In the genomic region with DNA sequence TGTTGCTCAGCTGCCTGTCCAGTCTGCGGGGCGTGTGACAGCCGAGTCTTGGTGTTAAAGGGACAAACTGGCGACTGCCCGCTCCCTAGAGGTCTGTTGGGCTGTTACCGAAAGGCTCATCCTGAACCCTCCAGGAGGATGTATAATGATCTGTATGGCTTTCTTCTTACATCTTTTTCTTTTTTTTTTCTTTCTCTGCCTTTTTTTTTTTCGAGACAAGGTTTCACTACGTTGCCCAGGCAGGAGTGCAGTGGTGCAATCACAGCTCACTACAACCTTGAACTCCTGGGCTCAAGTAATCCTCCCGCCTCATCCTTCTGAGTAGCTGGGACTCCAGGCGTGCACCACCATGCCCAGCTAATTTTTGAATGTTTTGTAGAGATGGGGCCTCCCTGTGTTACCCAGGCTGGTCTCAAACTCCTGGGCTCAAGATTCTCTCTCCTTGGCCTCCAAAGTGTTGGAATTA, we compare ENCODE assay signal across 1 cellular context.
TF ChIP-seq lines count a peak whose summit lies in the region.

No MANE protein-coding gene starts in this region.

TF ChIP-seq in GM23338, 12 proteins besides CTCF, POLR2A, EP300 and RAD21:
- TF ChIP-seq CREB1 (CRISPR knock-in tag; IDR thresholded peaks at IDR 0.05; ENCODE audit: low read depth) = no peak
- no peak for TF ChIP-seq ETS1 (IDR thresholded peaks at IDR 0.05)
- TF ChIP-seq NANOG (IDR thresholded peaks at IDR 0.05; ENCODE audit: borderline replicate concordance) = no peak
- TF ChIP-seq ZNF331 (CRISPR knock-in tag; IDR thresholded peaks at IDR 0.05; ENCODE audit: low read depth) = no peak
- no peak for TF ChIP-seq ZNF114 (CRISPR knock-in tag; IDR thresholded peaks at IDR 0.05)
- TF ChIP-seq STAT1 (IDR thresholded peaks at IDR 0.05; ENCODE audit: unreplicated experiment) = no peak
- TF ChIP-seq JUNB (IDR thresholded peaks at IDR 0.05; ENCODE audit: unreplicated experiment) = no peak
- TF ChIP-seq ZNF462 (CRISPR knock-in tag; IDR thresholded peaks at IDR 0.05) = no peak
- TF ChIP-seq EZH2phosphoT487 (IDR thresholded peaks at IDR 0.05; ENCODE audit: unreplicated experiment) = no peak
